ENCODE assay signal across 9 cellular contexts in the genomic region with DNA sequence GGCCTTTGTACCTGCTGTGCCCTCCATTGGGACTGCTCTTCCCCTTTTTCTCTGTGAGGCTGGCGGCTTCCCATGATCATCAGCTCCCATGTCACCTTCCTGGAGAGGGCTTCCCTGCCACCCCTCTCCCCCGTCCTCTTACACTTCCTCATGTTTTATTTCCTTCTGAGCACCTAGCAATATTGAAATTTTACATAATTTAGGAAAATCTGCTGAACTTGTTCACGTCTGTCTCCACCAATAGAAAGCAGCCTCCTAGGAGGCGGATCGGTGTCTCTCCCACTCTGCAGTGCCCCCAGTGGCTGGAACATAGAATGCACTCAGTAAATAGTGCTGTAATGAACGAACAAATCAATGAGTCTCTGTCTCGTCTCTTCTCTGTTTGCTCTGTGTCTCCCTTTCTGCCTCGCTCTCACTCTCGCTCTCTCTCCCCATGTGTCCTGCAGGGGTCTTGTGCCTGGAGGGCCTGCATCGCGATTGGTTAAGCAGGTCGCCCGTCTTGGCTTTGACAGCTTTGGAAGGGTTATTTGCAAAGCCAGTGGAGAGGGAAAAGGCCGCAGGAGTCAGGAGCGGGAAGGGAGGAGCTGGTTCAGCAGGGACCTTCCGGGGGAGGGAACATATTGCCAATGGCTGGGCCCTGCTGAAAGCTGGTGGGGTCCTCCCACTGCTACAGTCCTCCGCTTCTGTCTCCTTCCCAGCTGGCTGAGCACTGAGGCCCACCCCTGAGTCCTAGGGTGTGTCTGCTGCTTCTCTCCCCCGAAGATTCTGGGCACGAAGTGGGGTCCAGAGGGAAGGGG. TPM values are rescaled to one million over a fixed set of nuclear protein-coding genes. Genes with fewer than 3 reads are reported as not detected.
A peak's percentile ranks its signal among the peaks of the same experiment; 100 is the strongest.
DNase-seq lines count a peak whose midpoint lies in the region; ATAC-seq and TF ChIP-seq lines count a peak whose summit lies in the region.
"Had no signal": no experiment of that assay in that cellular context is flagged by ENCODE, and none has a peak within 500 bp of the region (broad histone marks: within the 10 kb centered on the region; RNA-seq: fewer than 3 reads in every experiment).

No MANE protein-coding gene starts in this region.

- ATAC-seq in GM21526 (IDR thresholded peaks at IDR 0.05; ENCODE audit: low FRiP score, unreplicated experiment), result no peak

- H2AFZ ChIP-seq in OCI-LY3 (ENCODE audit: low read depth, low read length), result peak overlapping the region; percentile 85

- H3K27ac ChIP-seq in OCI-LY3 (ENCODE audit: low read length) (no peak overlapping the region), esophagus squamous epithelium (peak overlapping the region in 3 of 4 donors; percentile 55 to 71 (median 56))

- H4K20me1 ChIP-seq in OCI-LY3 (ENCODE audit: insufficient read depth, low read length), result no peaks in the 10 kb centered on the region

- TF ChIP-seq CTCF in OCI-LY3 (IDR thresholded peaks at IDR 0.05; ENCODE audit: low read depth, low read length), result peak; percentile 96
- TF ChIP-seq CTCF in esophagus squamous epithelium (IDR thresholded peaks at IDR 0.05), result peak; percentile 65 to 89 (median 80)

- DNase-seq in EH (ENCODE audit: low read depth) (peak; percentile 72), HK-2 (ENCODE audit: unreplicated experiment) (peak; percentile 51), activated T-cell treated with anti-CD3 and anti-CD28 coated beads for 4 hours (peak; percentile 56), esophagus squamous epithelium (lab: John Stamatoyannopoulos, UW) (no peak), myocyte (ENCODE audit: low read depth) (peak; percentile 65)
- peak; percentile 50 for DNase-seq in stimulated activated CD8-positive, alpha-beta memory T cell treated with anti-CD3 and anti-CD28 coated beads, Interleukin-7, amount 100 ng/mL, for 24 hours (ENCODE audit: low read depth)

- 19% methylated on average over 18 of the region's 19 CpGs for WGBS in esophagus squamous epithelium, 2 donors

- peaks cover 16% of the 10 kb centered on the region for H3K27me3 ChIP-seq in OCI-LY3 (ENCODE audit: low read depth, low read length)
- H3K27me3 ChIP-seq in esophagus squamous epithelium, result no peaks in the 10 kb centered on the region

- peak overlapping the region; percentile 68 for H3K4me3 ChIP-seq in OCI-LY3 (ENCODE audit: low read length)
- peak overlapping the region; percentile 19 to 35 (median 25) for H3K4me3 ChIP-seq in esophagus squamous epithelium

- peak overlapping the region; percentile 15; the same call in 1 of the 2 replicates for H3K9ac ChIP-seq in OCI-LY3 (ENCODE audit: low read length)

- H3K9me3 ChIP-seq in OCI-LY3 (ENCODE audit: insufficient read depth, low read length) (no peaks in the 10 kb centered on the region), esophagus squamous epithelium (no peaks in the 10 kb centered on the region)

- no peaks in the 10 kb centered on the region for H3K79me2 ChIP-seq in OCI-LY3 (ENCODE audit: low read length)

- H3K4me2 ChIP-seq in OCI-LY3 (ENCODE audit: low read length), result peak overlapping the region; percentile 71

- H3K4me1 ChIP-seq in OCI-LY3 (ENCODE audit: low read length) (peaks cover 5% of the 10 kb centered on the region), esophagus squamous epithelium (peaks cover 0 to 25% (median 3%) of the 10 kb centered on the region in 3 donors)

- TF ChIP-seq POLR2A in esophagus squamous epithelium (IDR thresholded peaks at IDR 0.05), result no peak

- intact Hi-C loops in esophagus squamous epithelium (cut with DNase I), result no loop called here

- H3K36me3 ChIP-seq in OCI-LY3 (replicated peaks; ENCODE audit: low read depth, low read length) (no peaks in the 10 kb centered on the region), esophagus squamous epithelium (no peaks in the 10 kb centered on the region)

RNA-seq across cellular contexts. Expression of a gene that starts 12.1 kb away (rescaled TPM):
- total RNA-seq in esophagus squamous epithelium (not detected), myocyte (not detected in 2 replicates)
- not detected for polyA plus RNA-seq in myocyte (2012)
- total RNA-seq: mononuclear cell had no signal

RNA-seq across cellular contexts. Expression of a gene that starts 49.2 kb away (rescaled TPM):
- total RNA-seq in esophagus squamous epithelium, result 1 to 10 TPM in 2 of 4 donors, under 1 TPM in 2; 0.27 to 1.1 (median 0.90) TPM
- not detected in 2 replicates for total RNA-seq in myocyte
- 0.04 TPM for polyA plus RNA-seq in myocyte (2012)
